ENCODE assay signal across 8 cellular contexts in genomic region chrX:136710324-136710951, GRCh38.
DNase-seq lines count a peak whose midpoint lies in the region; ATAC-seq and TF ChIP-seq lines count a peak whose summit lies in the region.

No MANE protein-coding gene starts in this region.

- H3K9me3 ChIP-seq in adipocyte (ENCODE audit: control insufficient read depth, low read length) = no peaks in the 10 kb centered on the region
- H3K9me3 ChIP-seq in psoas muscle = no peaks in the 10 kb centered on the region
- H3K9me3 ChIP-seq in A673 (ENCODE audit: low read depth, low read length, poor library complexity, severe bottlenecking) = no peaks in the 10 kb centered on the region

- TF ChIP-seq CTCF in psoas muscle (IDR thresholded peaks at IDR 0.05) = no peak
- TF ChIP-seq CTCF in A673 (conservative IDR thresholded peaks at IDR 0.05; ENCODE audit: low read depth, low read length) = no peak

- peak overlapping the region; percentile 13 for H3K9ac ChIP-seq in adipocyte (ENCODE audit: low read length)

- no peak overlapping the region for H3K4me3 ChIP-seq in adipocyte (ENCODE audit: low read length)
- H3K4me3 ChIP-seq in psoas muscle = no peak overlapping the region
- no peak overlapping the region for H3K4me3 ChIP-seq in A673 (ENCODE audit: low read depth, low read length, poor library complexity, severe bottlenecking)

- peaks cover 11% of the 10 kb centered on the region for H3K36me3 ChIP-seq in adipocyte (ENCODE audit: control insufficient read depth, insufficient read depth, low read length, severe bottlenecking)
- peaks cover 0 to 38% of the 10 kb centered on the region in 2 donors for H3K36me3 ChIP-seq in psoas muscle (ENCODE audit: insufficient read depth in 1 of 2, low read depth in 1 of 2)
- no peaks in the 10 kb centered on the region for H3K36me3 ChIP-seq in A673 (ENCODE audit: insufficient read depth, low read length, poor library complexity, severe bottlenecking)

- DNase-seq in activated CD4-positive, CD25-positive, alpha-beta regulatory T cell treated with anti-CD3 and anti-CD28 coated beads, Interleukin-2, amount 50 U/mL, for 72 hours = no peak
- DNase-seq in adipocyte (ENCODE audit: low read depth) (peak; percentile 38), psoas muscle (no peak), A673 (ENCODE audit: low spot score) (no peak), KBM-7 (no peak), DMS53 treated with DMSO at 0.1 percent for 48 hours (lab: John Stamatoyannopoulos, UW; ENCODE audit: unreplicated experiment) (no peak)

- H3K27me3 ChIP-seq in adipocyte (replicated peaks; ENCODE audit: control insufficient read depth, insufficient read depth, low read length) (no peaks in the 10 kb centered on the region), psoas muscle (ENCODE audit: insufficient read depth in 3 of 3, low read length in 2 of 3) (no peaks in the 10 kb centered on the region), A673 (replicated peaks; ENCODE audit: insufficient read depth, low read depth, low read length, poor library complexity) (no peaks in the 10 kb centered on the region)

- H3K4me1 ChIP-seq in adipocyte (ENCODE audit: control insufficient read depth, insufficient read depth, low read length) (peaks cover 19% of the 10 kb centered on the region), psoas muscle (peaks cover 4% of the 10 kb centered on the region), A673 (ENCODE audit: insufficient read depth, low read length, poor library complexity, severe bottlenecking) (peaks cover 12% of the 10 kb centered on the region)

- BruUV-seq in A673 (replicated peaks; lab: Mats Ljungman, UMichigan) = no TSS peak

- intact Hi-C loops in psoas muscle (cut with DNase I) = loop anchor here in 1 of 2 donors (5.0 kb wide), 1 partner anchor 202 kb away; no protein-coding TSS in a partner anchor
- intact Hi-C loops in A673 (cut with micrococcal nuclease; ENCODE audit: unreplicated experiment) = loop anchor here (2.0 to 10.0 kb wide), 2 partner anchors 144 to 214 kb away; no protein-coding TSS in a partner anchor

- in situ Hi-C loops in KBM-7 (cut with MboI; ENCODE audit: low pct_unique_long_range_greater_than_20kb, low sequenced_read_pairs) = no loop called here

- 47 to 81% (median 66%) methylated on average over 2 of the region's 2 CpGs for WGBS in psoas muscle, 3 donors

- POLR2A ChIA-PET in A673 (lab: Charles Lee; ENCODE audit: low non-redundant PET) = no interaction called here

- peak; percentile 77 to 79 for ATAC-seq in activated CD4-positive, CD25-positive, alpha-beta regulatory T cell treated with anti-CD3 and anti-CD28 coated beads, Interleukin-2, amount 50 U/mL, for 24 hours
- ATAC-seq in HG03108 (IDR thresholded peaks at IDR 0.05; ENCODE audit: unreplicated experiment) (peak; percentile 54), psoas muscle (no peak)

- CTCF ChIA-PET in A673 (lab: Charles Lee) = interaction anchor here (1.0 kb wide), 1 partner anchor 161 kb away, joined by 7 read pairs; no protein-coding TSS in a partner anchor

- peak overlapping the region; percentile 32 for H3K27ac ChIP-seq in psoas muscle
- no peak overlapping the region for H3K27ac ChIP-seq in A673 (ENCODE audit: low read depth, low read length, poor library complexity, severe bottlenecking)

Comparison
In these comparisons a context has a peak if more than half of its experiments do, and no peak if none do; other contexts are left out.
1. ATAC-seq: peak in activated CD4-positive, CD25-positive, alpha-beta regulatory T cell treated with anti-CD3 and anti-CD28 coated beads, Interleukin-2, amount 50 U/mL, for 24 hours (2 of 2) and HG03108 (single experiment); none in psoas muscle (0 of 4).